In the genomic region with DNA sequence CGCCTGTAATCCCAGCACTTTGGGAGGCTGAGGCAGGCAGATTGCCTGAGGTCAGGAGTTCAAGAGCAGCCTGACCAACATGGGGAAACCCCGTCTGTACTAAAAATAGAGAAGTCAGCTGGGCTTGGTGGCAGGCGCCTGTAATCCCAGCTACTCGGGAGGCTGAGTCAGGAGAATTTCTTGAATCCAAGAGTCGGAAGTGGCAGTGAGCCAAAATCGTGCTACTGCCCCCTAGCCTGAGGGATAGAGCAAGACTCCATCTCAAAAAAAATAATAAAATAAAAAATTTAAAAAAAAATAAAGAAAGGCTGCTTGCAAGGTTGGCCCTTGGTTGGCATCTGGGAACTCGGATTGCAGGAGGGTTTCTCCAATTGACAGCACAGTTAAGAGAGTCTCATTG, we compare ENCODE assay signal across 18 cellular contexts.
A peak's percentile ranks its signal among the peaks of the same experiment; 100 is the strongest.
DNase-seq lines count a peak whose midpoint lies in the region; TF ChIP-seq lines count a peak whose summit lies in the region.
"Had no signal": no experiment of that assay in that cellular context is flagged by ENCODE, and none has a peak within 500 bp of the region (broad histone marks: within the 10 kb centered on the region; RNA-seq: fewer than 3 reads in every experiment).

No MANE protein-coding gene starts in this region.

- no peaks in the 10 kb centered on the region for H3K27me3 ChIP-seq in brain microvascular endothelial cell (replicated peaks)
- H3K27me3 ChIP-seq: Peyer's patch had no signal

- H3K4me3 ChIP-seq in brain microvascular endothelial cell (ENCODE audit: low read depth, low read length), result no peak overlapping the region
- H3K4me3 ChIP-seq: left ventricle myocardium inferior, Peyer's patch had no signal

- in situ Hi-C loops in brain microvascular endothelial cell (cut with HindIII; ENCODE audit: low pct_ligation_motif_present, low sequenced_read_pairs), result no loop called here

- no peak overlapping the region for H3K27ac Mint-ChIP-seq in mesothelial cell of epicardium
- H3K27ac Mint-ChIP-seq: activated CD4-positive, alpha-beta T cell treated with anti-CD3 and anti-CD28 coated beads for 36 hours; B cell had no signal

- no peaks in the 10 kb centered on the region for H3K36me3 Mint-ChIP-seq in mesothelial cell of epicardium

- no peak overlapping the region for H3K27ac ChIP-seq in brain microvascular endothelial cell
- H3K27ac ChIP-seq: 22Rv1, KMS-11, left ventricle myocardium inferior, Peyer's patch had no signal

- H3K4me1 Mint-ChIP-seq in mesothelial cell of epicardium, result peaks cover 3% of the 10 kb centered on the region
- H3K4me1 Mint-ChIP-seq: activated CD4-positive, alpha-beta T cell treated with anti-CD3 and anti-CD28 coated beads for 36 hours; B cell had no signal

- DNase-seq in DMS 273 (lab: John Stamatoyannopoulos, UW; ENCODE audit: unreplicated experiment) (peak; percentile 25), DMS 273 treated with DMSO at 0.1 percent for 48 hours (lab: John Stamatoyannopoulos, UW) (no peak), LHCN-M2 (ENCODE audit: low read depth) (peak; percentile 58), brain microvascular endothelial cell (peak; percentile 42), mesothelial cell of epicardium (ENCODE audit: low spot score in 2 of 2, unreplicated experiment in 2 of 2) (no peak), midbrain (lab: John Stamatoyannopoulos, UW) (no peak), NCI-H524 (lab: John Stamatoyannopoulos, UW) (no peak)
- DNase-seq in stimulated activated CD4-positive, alpha-beta T cell treated with anti-CD3 and anti-CD28 coated beads, Interleukin-2, amount 100 ng/mL, for 48 hours, result no peak
- DNase-seq: activated CD4-positive, alpha-beta T cell treated with anti-CD3 and anti-CD28 coated beads for 36 hours; left ventricle myocardium inferior; NCI-H2171 treated with DMSO at 0.1 percent for 48 hours; NCI-H774; Peyer's patch; small intestine; stimulated activated CD4-positive, alpha-beta T cell treated with anti-CD3 and anti-CD28 coated beads, Interleukin-4, amount 100 ng/mL, for 4 hours had no signal

- TF ChIP-seq CTCF in brain microvascular endothelial cell (IDR thresholded peaks at IDR 0.05; ENCODE audit: low read depth, low read length, missing control alignments), result peak; percentile 33
- peak; percentile 40 for TF ChIP-seq CTCF in mesothelial cell of epicardium (IDR thresholded peaks at IDR 0.05; ENCODE audit: unreplicated experiment)

- no peaks in the 10 kb centered on the region for H3K36me3 ChIP-seq in brain microvascular endothelial cell (replicated peaks)
- H3K36me3 ChIP-seq: left ventricle myocardium inferior, Peyer's patch had no signal

- peaks cover 2% of the 10 kb centered on the region for H3K27me3 Mint-ChIP-seq in mesothelial cell of epicardium (ENCODE audit: low read depth)

- H3K9me3 Mint-ChIP-seq in mesothelial cell of epicardium, result no peaks in the 10 kb centered on the region

- no peak overlapping the region for H3K4me3 Mint-ChIP-seq in mesothelial cell of epicardium
- H3K4me3 Mint-ChIP-seq: activated CD4-positive, alpha-beta T cell treated with anti-CD3 and anti-CD28 coated beads for 36 hours; B cell had no signal

Comparison
In these comparisons a context has a peak if more than half of its experiments do, and no peak if none do; other contexts are left out.
1. DNase-seq: peak in DMS 273 (single experiment), LHCN-M2 (single experiment) and brain microvascular endothelial cell (single experiment); none in DMS 273 treated with DMSO at 0.1 percent for 48 hours (single experiment), mesothelial cell of epicardium (0 of 2), midbrain (single experiment), NCI-H524 (0 of 2) and stimulated activated CD4-positive, alpha-beta T cell treated with anti-CD3 and anti-CD28 coated beads, Interleukin-2, amount 100 ng/mL, for 48 hours (0 of 2).